In genomic region chr5:36885149-36885548, GRCh38 we compare ENCODE assay signal across 38 cellular contexts.
"Had no signal": no experiment of that assay in that cellular context is flagged by ENCODE, and none has a peak within 500 bp of the region (broad histone marks: within the 10 kb centered on the region; RNA-seq: fewer than 3 reads in every experiment).

No MANE protein-coding gene starts in this region.

- H3K27me3 Mint-ChIP-seq: activated CD4-positive, alpha-beta memory T cell treated with anti-CD3 and anti-CD28 coated beads, Interleukin-2, amount 10 ng/mL, durations not matched to agents 7 days and 5 days; activated CD8-positive, alpha-beta memory T cell treated with anti-CD3 and anti-CD28 coated beads, Interleukin-2, amount 10 ng/mL, durations not matched to agents 7 days and 5 days; activated T-helper 17 cell treated with anti-CD3 and anti-CD28 coated beads, Interleukin-2, amount 50 U/mL, for 72 hours; T-cell had no signal

- H3K4me3 ChIP-seq: adrenal gland, body of pancreas, breast epithelium, Peyer's patch had no signal

- H3K9me3 ChIP-seq: adrenal gland, body of pancreas, breast epithelium, Peyer's patch had no signal

- H3K27ac Mint-ChIP-seq: activated CD4-positive, alpha-beta memory T cell treated with anti-CD3 and anti-CD28 coated beads, Interleukin-2, amount 10 ng/mL, durations not matched to agents 7 days and 5 days; activated CD8-positive, alpha-beta memory T cell treated with anti-CD3 and anti-CD28 coated beads, Interleukin-2, amount 10 ng/mL, durations not matched to agents 7 days and 5 days; activated T-cell treated with anti-CD3 and anti-CD28 coated beads, Interleukin-2, amount 50 U/mL, for 72 hours; activated T-helper 17 cell treated with anti-CD3 and anti-CD28 coated beads, Interleukin-2, amount 50 U/mL, for 72 hours had no signal

- H3K27ac ChIP-seq: adrenal gland, body of pancreas, breast epithelium, KMS-11, Peyer's patch, RWPE1, WERI-Rb-1 had no signal

- DNase-seq: activated CD4-positive, alpha-beta memory T cell treated with anti-CD3 and anti-CD28 coated beads, Interleukin-2, amount 10 ng/mL, durations not matched to agents 7 days and 5 days; activated CD4-positive, alpha-beta T cell treated with anti-CD3 and anti-CD28 coated beads for 1 hour; activated CD4-positive, alpha-beta T cell treated with anti-CD3 and anti-CD28 coated beads for 48 hours; activated CD4-positive, CD25-positive, alpha-beta regulatory T cell; activated CD8-positive, alpha-beta memory T cell treated with anti-CD3 and anti-CD28 coated beads for 24 hours; activated CD8-positive, alpha-beta memory T cell treated with anti-CD3 and anti-CD28 coated beads, Interleukin-2, amount 10 ng/mL, durations not matched to agents 7 days and 5 days; activated CD8-positive, alpha-beta memory T cell treated with anti-CD3 and anti-CD28 coated beads, Interleukin-2, amount 50 U/mL, for 48 hours; activated effector memory CD4-positive, alpha-beta T cell treated with anti-CD3 and anti-CD28 coated beads, Interleukin-2, amount 50 U/mL, for 16 hours; activated naive CD4-positive, alpha-beta T cell; activated naive CD4-positive, alpha-beta T cell treated with anti-CD3 and anti-CD28 coated beads, Interleukin-2, amount 50 U/mL, for 16 hours; activated T-cell treated with anti-CD3 and anti-CD28 coated beads, Interleukin-2, amount 50 U/mL, for 72 hours; body of pancreas; caudate nucleus; NCI-H1092 treated with DMSO at 0.1 percent for 48 hours; NCI-H1417; NCI-H146; NCI-H187; NCI-H2029 treated with DMSO at 0.1 percent for 48 hours; NCI-H2107; NCI-H2171; NCI-H510A; NCI-H526; NCI-H748 treated with DMSO at 0.1 percent for 48 hours; NK-92 treated with Interleukin-12 subunit alpha and Interleukin-12 subunit beta, amount 100 ng/mL, for 24 hours; PC-3; SIG-M5; T-cell; T-helper 2 cell; T-helper 9 cell; WERI-Rb-1 had no signal

- H3K9ac ChIP-seq: KMS-11 had no signal

- H3K4me2 ChIP-seq: KMS-11 had no signal

- H3K4me3 Mint-ChIP-seq: activated CD4-positive, alpha-beta memory T cell treated with anti-CD3 and anti-CD28 coated beads, Interleukin-2, amount 10 ng/mL, durations not matched to agents 7 days and 5 days; activated CD8-positive, alpha-beta memory T cell treated with anti-CD3 and anti-CD28 coated beads, Interleukin-2, amount 10 ng/mL, durations not matched to agents 7 days and 5 days; activated T-helper 17 cell treated with anti-CD3 and anti-CD28 coated beads, Interleukin-2, amount 50 U/mL, for 72 hours had no signal

- H3K27me3 ChIP-seq: adrenal gland, body of pancreas, breast epithelium, Peyer's patch had no signal

- H3K9me3 Mint-ChIP-seq: activated CD4-positive, alpha-beta memory T cell treated with anti-CD3 and anti-CD28 coated beads, Interleukin-2, amount 10 ng/mL, durations not matched to agents 7 days and 5 days; activated T-cell treated with anti-CD3 and anti-CD28 coated beads, Interleukin-2, amount 50 U/mL, for 72 hours; activated T-helper 17 cell treated with anti-CD3 and anti-CD28 coated beads, Interleukin-2, amount 50 U/mL, for 72 hours; T-cell had no signal

- H3K36me3 ChIP-seq: adrenal gland, breast epithelium had no signal

- ATAC-seq: activated CD8-positive, alpha-beta memory T cell treated with anti-CD3 and anti-CD28 coated beads, Interleukin-2, amount 10 ng/mL, durations not matched to agents 7 days and 5 days; activated T-cell treated with anti-CD3 and anti-CD28 coated beads, Interleukin-2, amount 50 U/mL, for 72 hours; activated T-helper 17 cell treated with anti-CD3 and anti-CD28 coated beads, Interleukin-2, amount 50 U/mL, for 72 hours; body of pancreas; PC-3; Right ventricle myocardium inferior; SK-N-SH treated with all-trans-retinoic acid at 6 μM for 48 hours; T-cell had no signal
